1 cellular context compared by ENCODE assay signal in the genomic region with DNA sequence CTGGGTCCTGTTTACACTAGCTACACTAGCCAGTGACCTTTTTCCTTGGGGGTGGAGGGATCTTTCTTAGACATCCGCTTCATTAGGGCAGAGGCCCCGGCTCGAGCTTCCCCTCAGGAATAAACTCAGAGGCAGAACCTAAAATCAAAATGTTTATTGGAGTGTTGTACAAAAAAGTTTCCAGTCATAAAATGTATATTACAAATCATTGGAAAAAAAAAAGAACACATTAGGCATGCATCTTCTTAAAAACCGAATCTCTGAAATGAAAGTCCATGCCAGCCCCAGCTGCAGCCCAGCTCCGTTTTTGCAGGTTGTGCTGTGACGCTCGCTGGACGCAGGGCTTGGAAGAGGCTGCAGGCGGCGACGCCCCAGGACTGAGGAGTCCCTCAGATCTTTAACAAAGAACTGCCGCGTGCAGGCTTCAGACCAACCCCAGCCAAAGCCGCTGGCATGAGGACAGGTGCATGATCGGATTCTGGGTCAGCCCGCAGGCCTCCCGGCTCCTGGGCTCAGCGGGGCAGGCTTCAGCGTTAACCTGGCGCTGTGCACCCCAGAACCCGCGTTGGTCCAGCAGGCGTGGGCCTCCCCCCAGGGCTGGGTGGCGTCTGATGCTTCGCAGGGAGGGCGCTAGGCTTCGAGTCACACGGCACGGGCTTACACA.
TF ChIP-seq lines count a peak whose summit lies in the region.

No MANE protein-coding gene starts in this region.

TF ChIP-seq in HEK293, 187 proteins besides CTCF, POLR2A, EP300 and RAD21 (continued from another document):
- 0 out of 2 replicates have a peak, but pooled peaks have one; percentile 3 for TF ChIP-seq SCRT2 (tag by site-specific recombination; IDR thresholded peaks at IDR 0.05)
- TF ChIP-seq BCL11A (tag by site-specific recombination; IDR thresholded peaks at IDR 0.05; ENCODE audit: low read depth), result peak; percentile 9; the same call in 1 of the 2 replicates
- TF ChIP-seq ZBTB8A (tag by site-specific recombination; IDR thresholded peaks at IDR 0.05), result peak; percentile 17; the same call in 1 of the 2 replicates
